Comparison of ENCODE assay signal across 8 cellular contexts in genomic region chr7:155298288-155298833, GRCh38. TPM values are rescaled to one million over a fixed set of nuclear protein-coding genes. Genes with fewer than 3 reads are reported as not detected.
DNase-seq lines count a peak whose midpoint lies in the region; ATAC-seq, FAIRE-seq and TF ChIP-seq lines count a peak whose summit lies in the region.

No MANE protein-coding gene starts in this region.

- H3K27me3 Mint-ChIP-seq in activated naive CD4-positive, alpha-beta T cell treated with anti-CD3 and anti-CD28 coated beads, Interleukin-2, amount 50 U/mL, for 24 hours = no peaks in the 10 kb centered on the region

- no peaks in the 10 kb centered on the region for H3K36me3 ChIP-seq in hepatocyte (replicated peaks; ENCODE audit: insufficient read depth, low read depth)

- H4K20me1 ChIP-seq in hepatocyte (ENCODE audit: insufficient read depth, poor library complexity, severe bottlenecking) = peaks cover 45% of the 10 kb centered on the region

- ATAC-seq in HG03196 (IDR thresholded peaks at IDR 0.05; ENCODE audit: unreplicated experiment) (peak; percentile 4), left lobe of liver (no peak)
- no peak for ATAC-seq in stimulated activated effector memory CD8-positive, alpha-beta T cell treated with anti-CD3 and anti-CD28 coated beads, Interleukin-12 subunit alpha, Interleukin-12 subunit beta, amount 100 ng/mL, for 72 hours

- H3K4me2 ChIP-seq in hepatocyte = peak overlapping the region; percentile 77

- H3K27me3 ChIP-seq in hepatocyte = no peaks in the 10 kb centered on the region

- peak overlapping the region; percentile 97 for H3K27ac ChIP-seq in hepatocyte

- H3K4me3 Mint-ChIP-seq in activated naive CD4-positive, alpha-beta T cell treated with anti-CD3 and anti-CD28 coated beads, Interleukin-2, amount 50 U/mL, for 24 hours = peak overlapping the region; percentile 94
- peak overlapping the region; percentile 92 for H3K4me3 Mint-ChIP-seq in stimulated activated effector memory CD8-positive, alpha-beta T cell treated with anti-CD3 and anti-CD28 coated beads, Interleukin-12 subunit alpha, Interleukin-12 subunit beta, amount 100 ng/mL, for 72 hours

- H3K4me1 Mint-ChIP-seq in activated naive CD4-positive, alpha-beta T cell treated with anti-CD3 and anti-CD28 coated beads, Interleukin-2, amount 50 U/mL, for 24 hours = peaks cover 33% of the 10 kb centered on the region
- H3K4me1 Mint-ChIP-seq in stimulated activated effector memory CD8-positive, alpha-beta T cell treated with anti-CD3 and anti-CD28 coated beads, Interleukin-12 subunit alpha, Interleukin-12 subunit beta, amount 100 ng/mL, for 72 hours = peaks cover 42% of the 10 kb centered on the region

- H3K79me2 ChIP-seq in hepatocyte = peaks cover 51% of the 10 kb centered on the region

- DNase-seq in NCI-H82 (lab: John Stamatoyannopoulos, UW) = peak; percentile 39
- no peak for DNase-seq in NCI-H82 treated with DMSO at 0.1 percent for 48 hours (lab: John Stamatoyannopoulos, UW; ENCODE audit: unreplicated experiment)
- DNase-seq in hepatocyte (ENCODE audit: low spot score) = peak; percentile 41
- peak in 1 of 2 donors; percentile 74 for DNase-seq in stimulated activated effector memory CD8-positive, alpha-beta T cell treated with anti-CD3 and anti-CD28 coated beads, Interleukin-12 subunit alpha, Interleukin-12 subunit beta, amount 100 ng/mL, for 72 hours (ENCODE audit: low spot score in 2 of 2)
- DNase-seq in left lobe of liver (ENCODE audit: low spot score) = no peak
- DNase-seq in GM12892 (ENCODE audit: insufficient read length) = no peak

- FAIRE-seq in GM12892 (lab: Jason Lieb, UNC) = no peak

- 1% methylated on average over 34 of the region's 34 CpGs for WGBS in hepatocyte (ENCODE audit: low lambda C conversion rate, missing lambda C conversion rate)

- H3K9me2 ChIP-seq in hepatocyte (replicated peaks; ENCODE audit: insufficient read depth) = no peaks in the 10 kb centered on the region

- TF ChIP-seq POLR2A in GM12892 (IDR thresholded peaks at IDR 0.05; ENCODE audit: low read depth, low read length) = no peak

- peak overlapping the region; percentile 78 for H3K4me3 ChIP-seq in hepatocyte

- H3K9me3 ChIP-seq in hepatocyte (ENCODE audit: low read depth) = no peaks in the 10 kb centered on the region

- no peak for TF ChIP-seq CTCF in hepatocyte (IDR thresholded peaks at IDR 0.05; ENCODE audit: poor library complexity)

- H3K4me1 ChIP-seq in hepatocyte (ENCODE audit: insufficient read depth) = peaks cover 4% of the 10 kb centered on the region

- H3K27ac Mint-ChIP-seq in activated naive CD4-positive, alpha-beta T cell treated with anti-CD3 and anti-CD28 coated beads, Interleukin-2, amount 50 U/mL, for 24 hours = peak overlapping the region; percentile 96
- peak overlapping the region; percentile 95 for H3K27ac Mint-ChIP-seq in stimulated activated effector memory CD8-positive, alpha-beta T cell treated with anti-CD3 and anti-CD28 coated beads, Interleukin-12 subunit alpha, Interleukin-12 subunit beta, amount 100 ng/mL, for 72 hours

- H3K9me3 Mint-ChIP-seq in activated naive CD4-positive, alpha-beta T cell treated with anti-CD3 and anti-CD28 coated beads, Interleukin-2, amount 50 U/mL, for 24 hours = no peaks in the 10 kb centered on the region
- H3K9me3 Mint-ChIP-seq in stimulated activated effector memory CD8-positive, alpha-beta T cell treated with anti-CD3 and anti-CD28 coated beads, Interleukin-12 subunit alpha, Interleukin-12 subunit beta, amount 100 ng/mL, for 72 hours = no peaks in the 10 kb centered on the region

- H2AFZ ChIP-seq in hepatocyte = no peak overlapping the region

- peaks cover 7% of the 10 kb centered on the region for H3K36me3 Mint-ChIP-seq in activated naive CD4-positive, alpha-beta T cell treated with anti-CD3 and anti-CD28 coated beads, Interleukin-2, amount 50 U/mL, for 24 hours
- H3K36me3 Mint-ChIP-seq in stimulated activated effector memory CD8-positive, alpha-beta T cell treated with anti-CD3 and anti-CD28 coated beads, Interleukin-12 subunit alpha, Interleukin-12 subunit beta, amount 100 ng/mL, for 72 hours = peaks cover 69% of the 10 kb centered on the region

RNA-seq across cellular contexts. Expression of gene INSIG1, which starts 0.7 kb away (rescaled TPM):
- total RNA-seq in hepatocyte = 305 and 326 TPM in 2 replicates
- polyA plus RNA-seq in hepatocyte = 152 and 196 TPM in 2 replicates
- 208 TPM for total RNA-seq in left lobe of liver
- 72.0 TPM for polyA plus RNA-seq in GM12892 (2012; ENCODE audit: missing spikeins)

Comparison
In these comparisons a context has a peak if more than half of its experiments do, and no peak if none do; other contexts are left out.
1. DNase-seq: peak in NCI-H82 (single experiment) and hepatocyte (single experiment); none in NCI-H82 treated with DMSO at 0.1 percent for 48 hours (single experiment), left lobe of liver (single experiment) and GM12892 (single experiment).